In genomic region chr19:58558623-58559274, GRCh38 we compare ENCODE assay signal across 8 cellular contexts. TPM values are rescaled to one million over a fixed set of nuclear protein-coding genes. Genes with fewer than 3 reads are reported as not detected.
A peak's percentile ranks its signal among the peaks of the same experiment; 100 is the strongest.
DNase-seq lines count a peak whose midpoint lies in the region; ATAC-seq and TF ChIP-seq lines count a peak whose summit lies in the region.

No MANE protein-coding gene starts in this region.

- H3K9ac ChIP-seq in OCI-LY3 (ENCODE audit: low read length), result peak overlapping the region; percentile 99

- H2AFZ ChIP-seq in OCI-LY3 (ENCODE audit: low read depth, low read length), result peak overlapping the region; percentile 12; the same call in 1 of the 2 replicates

- TF ChIP-seq CTCF in HFF-Myc (IDR thresholded peaks at IDR 0.05; ENCODE audit: low read depth, low read length, missing control alignments) (no peak), OCI-LY3 (IDR thresholded peaks at IDR 0.05; ENCODE audit: low read depth, low read length) (no peak), heart left ventricle (IDR thresholded peaks at IDR 0.05) (peak in 1 of 12 donors; percentile 15)

- H3K36me3 ChIP-seq in OCI-LY3 (replicated peaks; ENCODE audit: low read depth, low read length) (peaks cover 30% of the 10 kb centered on the region), heart left ventricle (peaks cover 0 to 20% (median 14%) of the 10 kb centered on the region in 9 donors), aorta (ENCODE audit: control insufficient read depth in 1 of 2, insufficient read depth in 2 of 2, low read length in 1 of 2) (no peaks in the 10 kb centered on the region)

- no peaks in the 10 kb centered on the region for H4K20me1 ChIP-seq in OCI-LY3 (ENCODE audit: insufficient read depth, low read length)

- H3K9me3 ChIP-seq in OCI-LY3 (ENCODE audit: insufficient read depth, low read length) (no peaks in the 10 kb centered on the region), heart left ventricle (no peaks in the 10 kb centered on the region), aorta (ENCODE audit: control insufficient read depth, low read length) (no peaks in the 10 kb centered on the region)

- H3K4me3 Mint-ChIP-seq in activated naive CD8-positive, alpha-beta T cell, result peak overlapping the region; percentile 98

- WGBS in heart left ventricle, 4 donors, result 0% methylated on average over 11 to 76 of the region's 76 CpGs
- 0% methylated on average over 64 to 76 of the region's 76 CpGs for WGBS in aorta, 2 donors

- H3K4me1 Mint-ChIP-seq in activated naive CD8-positive, alpha-beta T cell (ENCODE audit: low read depth), result peaks cover 62% of the 10 kb centered on the region

- intact Hi-C loops in heart left ventricle (cut with DNase I) (loop anchor here in 4 of 10 donors (1.0 to 2.0 kb wide), 3 partner anchors 14 to 39 kb away; partner anchors contain the start of genes MZF1 (in 2 of the 4) and ZBTB45 (in 2 of the 4)), aorta (cut with DNase I) (loop anchor here in 1 of 2 donors (2.0 kb wide), 1 partner anchor 14 kb away; the partner anchor contains the start of gene MZF1)

- peaks cover 6% of the 10 kb centered on the region for H3K36me3 Mint-ChIP-seq in activated naive CD8-positive, alpha-beta T cell

- peak in 1 of 2 donors; percentile 63 for TF ChIP-seq POLR2A in heart left ventricle (IDR thresholded peaks at IDR 0.05)

- peak overlapping the region; percentile 99 for H3K27ac Mint-ChIP-seq in activated naive CD8-positive, alpha-beta T cell

- ATAC-seq in heart left ventricle, result peak; percentile 71 to 84 (median 78)
- peak; percentile 92 for ATAC-seq in aorta (ENCODE audit: low FRiP score)

- H3K27me3 Mint-ChIP-seq in activated naive CD8-positive, alpha-beta T cell, result no peaks in the 10 kb centered on the region

- H3K4me2 ChIP-seq in OCI-LY3 (ENCODE audit: low read length), result peak overlapping the region; percentile 94

- peak; percentile 96 for DNase-seq in GM04504 (ENCODE audit: low read depth)
- DNase-seq in HFF-Myc (ENCODE audit: extremely low read depth, low read depth), result peak; percentile 95
- peak; percentile 99 to 100 (median 99) for DNase-seq in heart left ventricle
- peak; percentile 89 for DNase-seq in pulmonary artery endothelial cell (ENCODE audit: low read depth, low spot score)
- peak; percentile 99 to 100 for DNase-seq in aorta
- no peak for DNase-seq in NCI-H2081 treated with DMSO at 0.1 percent for 48 hours (lab: John Stamatoyannopoulos, UW)

- H3K27me3 ChIP-seq in OCI-LY3 (ENCODE audit: low read depth, low read length) (no peaks in the 10 kb centered on the region), heart left ventricle (peaks cover 0 to 19% (median 0%) of the 10 kb centered on the region in 9 donors), aorta (ENCODE audit: control insufficient read depth in 1 of 2, insufficient read depth in 2 of 2, low read length in 1 of 2) (no peaks in the 10 kb centered on the region)

- H3K4me3 ChIP-seq in HFF-Myc (replicated peaks; ENCODE audit: low read depth, low read length), result peak overlapping the region; percentile 80
- H3K4me3 ChIP-seq in OCI-LY3 (ENCODE audit: low read length), result peak overlapping the region; percentile 88
- peak overlapping the region; percentile 28 to 96 (median 77) for H3K4me3 ChIP-seq in heart left ventricle
- peak overlapping the region; percentile 65 to 86 for H3K4me3 ChIP-seq in aorta (ENCODE audit: low read length in 2 of 2)

- H3K4me1 ChIP-seq in OCI-LY3 (ENCODE audit: low read length) (peaks cover 29% of the 10 kb centered on the region), heart left ventricle (peaks cover 15 to 73% (median 63%) of the 10 kb centered on the region in 12 donors), aorta (ENCODE audit: control insufficient read depth in 1 of 2, insufficient read depth in 2 of 2, low read length in 2 of 2) (no peaks in the 10 kb centered on the region)

- no peaks in the 10 kb centered on the region for H3K9me3 Mint-ChIP-seq in activated naive CD8-positive, alpha-beta T cell (ENCODE audit: low read depth)

- peaks cover 73% of the 10 kb centered on the region for H3K79me2 ChIP-seq in OCI-LY3 (ENCODE audit: low read length)

- H3K27ac ChIP-seq in OCI-LY3 (ENCODE audit: low read length) (peak overlapping the region; percentile 94), heart left ventricle (peak overlapping the region; percentile 90 to 100 (median 100)), aorta (ENCODE audit: low read depth in 1 of 2, low read length in 2 of 2) (peak overlapping the region; percentile 87 to 98)

RNA-seq across cellular contexts. Expression of gene UBE2M, which starts 0.3 kb away (rescaled TPM):
- 100 to 1,000 TPM in 6 of 9 donors, 10 to 100 TPM in 3; 35.3 to 139 (median 115) TPM for total RNA-seq in heart left ventricle
- 100 to 1,000 TPM in 1 of 2 donors, 10 to 100 TPM in 1; 64.7 to 114 TPM for polyA plus RNA-seq in heart left ventricle
- total RNA-seq in pulmonary artery endothelial cell, result 106 and 111 TPM in 2 replicates
- total RNA-seq in aorta, result 10 to 100 TPM; 47.5 to 57.7 TPM
- polyA plus RNA-seq in aorta, result 10 to 100 TPM; 47.1 to 51.2 TPM

RNA-seq across cellular contexts. Expression of gene CHMP2A, which starts 3.8 kb away (rescaled TPM):
- total RNA-seq in heart left ventricle (100 to 1,000 TPM; 113 to 155 (median 129) TPM), pulmonary artery endothelial cell (114 and 145 TPM in 2 replicates), aorta (10 to 100 TPM; 94.9 to 99.8 TPM)
- polyA plus RNA-seq in heart left ventricle (100 to 1,000 TPM; 192 to 266 TPM), aorta (100 to 1,000 TPM; 186 to 208 TPM)

RNA-seq across cellular contexts. Expression of gene MZF1, which starts 14.4 kb away (rescaled TPM):
- 10 to 100 TPM in 2 of 9 donors, 1 to 10 TPM in 7; 7.5 to 12.0 (median 9.1) TPM for total RNA-seq in heart left ventricle
- 10 to 100 TPM in 1 of 2 donors, 1 to 10 TPM in 1; 6.2 to 12.5 TPM for polyA plus RNA-seq in heart left ventricle
- total RNA-seq in pulmonary artery endothelial cell, result 9.0 and 10.6 TPM in 2 replicates
- total RNA-seq in aorta, result 10 to 100 TPM; 17.7 to 31.9 TPM
- 10 to 100 TPM in 1 of 2 donors, 1 to 10 TPM in 1; 6.3 to 81.5 TPM for polyA plus RNA-seq in aorta

RNA-seq across cellular contexts. Expression of gene TRIM28, which starts 14.9 kb away (rescaled TPM):
- total RNA-seq in heart left ventricle, result 100 to 1,000 TPM; 122 to 265 (median 163) TPM
- polyA plus RNA-seq in heart left ventricle, result 100 to 1,000 TPM in 1 of 2 donors, 10 to 100 TPM in 1; 88.0 to 160 TPM
- 526 and 542 TPM in 2 replicates for total RNA-seq in pulmonary artery endothelial cell
- total RNA-seq in aorta, result 100 to 1,000 TPM; 167 to 179 TPM
- polyA plus RNA-seq in aorta, result 100 to 1,000 TPM in 1 of 2 donors, 10 to 100 TPM in 1; 76.5 to 210 TPM

RNA-seq across cellular contexts. Expression of gene ZBTB45, which starts 39.1 kb away (rescaled TPM):
- total RNA-seq in heart left ventricle (10 to 100 TPM in 8 of 9 donors, 1 to 10 TPM in 1; 9.0 to 13.4 (median 10.5) TPM), pulmonary artery endothelial cell (6.0 and 6.5 TPM in 2 replicates), aorta (10 to 100 TPM; 12.2 to 15.6 TPM)
- polyA plus RNA-seq in heart left ventricle (1 to 10 TPM; 6.9 to 9.2 TPM), aorta (1 to 10 TPM; 3.0 to 8.1 TPM)
